8 cellular contexts compared by ENCODE assay signal in the genomic region with DNA sequence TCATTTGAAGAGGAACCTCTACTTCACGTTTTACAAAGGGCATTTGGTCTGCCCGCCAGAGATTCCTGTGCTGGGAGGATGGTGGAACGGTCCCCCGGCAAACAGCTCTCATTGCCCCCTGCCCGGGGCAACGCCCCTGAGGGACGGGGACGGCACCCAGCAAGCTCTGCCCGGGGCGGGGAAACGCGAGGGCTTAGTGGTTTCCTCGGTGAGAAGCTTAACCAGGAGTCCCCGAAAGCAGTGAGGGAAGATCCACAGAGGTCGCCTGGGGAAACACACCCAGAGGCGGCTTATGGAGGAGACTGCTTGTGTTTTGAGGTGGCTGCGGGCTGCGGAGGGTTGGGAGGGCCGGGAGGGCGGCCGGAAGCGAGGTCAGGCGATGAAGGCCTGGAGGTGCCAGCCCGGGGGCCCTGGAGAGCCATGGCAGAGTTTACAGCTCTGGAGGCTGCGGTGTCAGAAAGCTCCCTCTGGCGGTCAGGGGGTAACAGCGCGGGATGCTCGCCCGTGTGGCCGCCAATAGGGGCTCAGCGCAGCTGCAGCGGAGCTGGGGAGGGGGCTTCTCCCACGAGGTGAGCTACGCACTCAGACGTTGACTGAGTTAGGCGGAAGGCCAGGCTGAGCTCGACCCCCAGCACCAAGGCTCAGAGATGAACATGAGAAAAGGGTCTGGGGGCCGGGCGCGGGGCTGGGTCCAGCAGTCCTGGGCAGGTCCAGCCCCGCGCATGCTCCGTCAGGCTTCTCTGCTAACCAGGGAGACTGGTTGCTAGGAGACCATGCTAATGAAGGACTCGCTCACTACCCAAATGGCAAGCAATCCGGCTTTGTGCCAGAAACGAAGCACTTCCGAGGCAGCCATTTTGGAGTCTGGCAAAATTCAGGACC. TPM values are rescaled to one million over a fixed set of nuclear protein-coding genes. Genes with fewer than 3 reads are reported as not detected.
DNase-seq lines count a peak whose midpoint lies in the region; ATAC-seq and TF ChIP-seq lines count a peak whose summit lies in the region.

No MANE protein-coding gene starts in this region.

- H3K27me3 ChIP-seq in adrenal gland (no peaks in the 10 kb centered on the region), heart right ventricle (peaks cover 0 to under 1% (median 0%) of the 10 kb centered on the region in 7 donors), upper lobe of left lung (no peaks in the 10 kb centered on the region)

- H3K4me1 ChIP-seq in adrenal gland (replicated peaks in 1 of 2) (peaks cover 9 to 29% of the 10 kb centered on the region in 2 donors), heart right ventricle (peaks cover 4 to 45% (median 33%) of the 10 kb centered on the region in 9 donors), upper lobe of left lung (peaks cover 30 to 42% (median 32%) of the 10 kb centered on the region in 4 donors)

- TF ChIP-seq CTCF in GM13976 (IDR thresholded peaks at IDR 0.05; ENCODE audit: borderline replicate concordance, control extremely low read depth, extremely low read depth, insufficient read depth, missing control alignments) (peak; percentile 98), adrenal gland (IDR thresholded peaks at IDR 0.05) (peak; percentile 89 to 99 (median 97)), heart right ventricle (IDR thresholded peaks at IDR 0.05) (peak; percentile 92 to 100 (median 99)), upper lobe of left lung (IDR thresholded peaks at IDR 0.05) (peak; percentile 90 to 99 (median 98))

- ATAC-seq in HG02852 (IDR thresholded peaks at IDR 0.05; ENCODE audit: unreplicated experiment) (peak; percentile 65), heart right ventricle (peak; percentile 89 to 95 (median 93)), upper lobe of left lung (ENCODE audit: low FRiP score in 2 of 2) (peak; percentile 93 to 95)

- H3K9me3 ChIP-seq in adrenal gland (replicated peaks in 1 of 3): no peaks in the 10 kb centered on the region
- peaks cover 0 to 7% (median 0%) of the 10 kb centered on the region in 11 donors for H3K9me3 ChIP-seq in heart right ventricle
- H3K9me3 ChIP-seq in upper lobe of left lung: no peaks in the 10 kb centered on the region

- H3K27ac ChIP-seq in adrenal gland: peak overlapping the region; percentile 51 to 92 (median 89)
- H3K27ac ChIP-seq in heart right ventricle: peak overlapping the region; percentile 78 to 98 (median 95)
- H3K27ac ChIP-seq in upper lobe of left lung: peak overlapping the region; percentile 79 to 98 (median 96)

- WGBS in adrenal gland, 4 donors: 3 to 5% (median 4%) methylated on average over 23 to 48 of the region's 48 CpGs
- 6% methylated on average over 48 of the region's 48 CpGs for WGBS in heart right ventricle, 2 donors
- WGBS in upper lobe of left lung, 2 donors: 4% methylated on average over 28 to 37 of the region's 48 CpGs

- DNase-seq in GM13976 (ENCODE audit: low spot score): peak; percentile 98
- DNase-seq in NCI-H1436 (lab: John Stamatoyannopoulos, UW): peak; percentile 99
- DNase-seq in T follicular helper cell (ENCODE audit: low read depth): peak; percentile 91
- DNase-seq in adrenal gland: peak; percentile 98 to 100 (median 100)
- peak; percentile 96 to 99 for DNase-seq in heart right ventricle
- peak; percentile 82 to 100 (median 97) for DNase-seq in posterior cingulate gyrus
- DNase-seq in upper lobe of left lung: peak; percentile 94 to 99

- no peak for TF ChIP-seq EP300 in upper lobe of left lung (IDR thresholded peaks at IDR 0.05)

- in situ Hi-C loops in GM13976 (cut with MboI; ENCODE audit: low sequenced_read_pairs, unreplicated experiment): no loop called here

- TF ChIP-seq POLR2A in adrenal gland (IDR thresholded peaks at IDR 0.05) (no peak), upper lobe of left lung (IDR thresholded peaks at IDR 0.05) (peak in 1 of 4 donors; percentile 2)

- H3K36me3 ChIP-seq in adrenal gland (replicated peaks in 1 of 2) (no peaks in the 10 kb centered on the region), heart right ventricle (peaks cover 0 to 11% (median 4%) of the 10 kb centered on the region in 9 donors), upper lobe of left lung (peaks cover 0 to 7% (median 2%) of the 10 kb centered on the region in 4 donors)

- intact Hi-C loops in adrenal gland (cut with DNase I): no loop called here
- intact Hi-C loops in heart right ventricle (cut with DNase I): loop anchor here in 3 of 10 donors (2.0 to 5.0 kb wide), 3 partner anchors 24 to 291 kb away; a partner anchor contains a TSS
- intact Hi-C loops in posterior cingulate gyrus (cut with DNase I): loop anchor here (1.0 to 5.0 kb wide), 2 partner anchors 17 to 124 kb away; no protein-coding TSS in a partner anchor

- peak overlapping the region in 2 of 4 donors; percentile 59 to 88 for H3K4me3 ChIP-seq in adrenal gland
- peak overlapping the region; percentile 63 to 100 (median 94) for H3K4me3 ChIP-seq in heart right ventricle
- peak overlapping the region; percentile 58 to 100 (median 82) for H3K4me3 ChIP-seq in upper lobe of left lung

RNA-seq across cellular contexts. Expression of a gene that starts 0.7 kb away (rescaled TPM):
- 100 to 1,000 TPM in 2 of 8 donors, 10 to 100 TPM in 6; 19.6 to 123 (median 44.7) TPM for total RNA-seq in adrenal gland
- polyA plus RNA-seq in adrenal gland: 10 to 100 TPM in 2 of 3 donors, under 1 TPM in 1; 0.07 to 43.6 (median 33.5) TPM
- total RNA-seq in heart right ventricle: 10 to 100 TPM in 6 of 10 donors, 1 to 10 TPM in 4; 7.1 to 13.5 (median 10.2) TPM
- 10 to 100 TPM; 22.1 to 22.2 TPM for polyA plus RNA-seq in heart right ventricle
- 10 to 100 TPM; 30.9 to 67.1 (median 40.1) TPM for total RNA-seq in upper lobe of left lung

RNA-seq across cellular contexts. Expression of a gene that starts 10.4 kb away (rescaled TPM):
- total RNA-seq in adrenal gland (1 to 10 TPM in 1 of 8 donors, under 1 TPM in 6, not detected in 1; 0.14 to 1.1 (median 0.43) TPM), heart right ventricle (under 1 TPM in 9 of 10 donors, not detected in 1; 0.14 to 0.71 (median 0.17) TPM), upper lobe of left lung (1 to 10 TPM in 2 of 6 donors, under 1 TPM in 2, not detected in 2; 0.63 to 3.1 (median 1.1) TPM)
- polyA plus RNA-seq in adrenal gland (1 to 10 TPM in 2 of 3 donors, not detected in 1; 2.2 to 4.8 TPM), heart right ventricle (under 1 TPM; 0.09 to 0.80 TPM)

RNA-seq across cellular contexts. Expression of a gene that starts 24.9 kb away (rescaled TPM):
- total RNA-seq in adrenal gland (10 to 100 TPM; 42.4 to 74.6 (median 59.6) TPM), heart right ventricle (100 to 1,000 TPM in 2 of 10 donors, 10 to 100 TPM in 8; 70.2 to 116 (median 76.7) TPM), upper lobe of left lung (100 to 1,000 TPM in 1 of 6 donors, 10 to 100 TPM in 5; 42.7 to 140 (median 52.4) TPM)
- polyA plus RNA-seq in adrenal gland (100 to 1,000 TPM in 2 of 3 donors, 10 to 100 TPM in 1; 22.2 to 151 (median 124) TPM), heart right ventricle (100 to 1,000 TPM; 120 to 162 TPM)

RNA-seq across cellular contexts. Expression of a gene that starts 37.2 kb away (rescaled TPM):
- 1 to 10 TPM in 2 of 8 donors, under 1 TPM in 4, not detected in 2; 0.35 to 2.4 (median 0.80) TPM for total RNA-seq in adrenal gland
- polyA plus RNA-seq in adrenal gland: 1 to 10 TPM in 2 of 3 donors, not detected in 1; 1.3 to 1.9 TPM
- total RNA-seq in heart right ventricle: 1 to 10 TPM in 1 of 10 donors, under 1 TPM in 3, not detected in 6; 0.25 to 2.7 (median 0.37) TPM
- under 1 TPM in 1 of 2 donors, not detected in 1; 0.46 TPM for polyA plus RNA-seq in heart right ventricle
- 1 to 10 TPM in 4 of 6 donors, not detected in 2; 2.3 to 6.1 (median 3.8) TPM for total RNA-seq in upper lobe of left lung

RNA-seq across cellular contexts. Expression of a gene that starts 45.8 kb away (rescaled TPM):
- total RNA-seq in adrenal gland (10 to 100 TPM; 11.2 to 81.4 (median 45.5) TPM), heart right ventricle (10 to 100 TPM in 9 of 10 donors, 1 to 10 TPM in 1; 7.7 to 16.3 (median 12.4) TPM), upper lobe of left lung (100 to 1,000 TPM in 1 of 6 donors, 10 to 100 TPM in 5; 10.5 to 104 (median 22.5) TPM)
- polyA plus RNA-seq in adrenal gland (100 to 1,000 TPM in 1 of 3 donors, 10 to 100 TPM in 1, 1 to 10 TPM in 1; 1.2 to 196 (median 45.9) TPM), heart right ventricle (10 to 100 TPM; 11.2 to 33.5 TPM)
